In genomic region chr2:108612514-108613183, GRCh38 we compare ENCODE assay signal across 9 cellular contexts.
DNase-seq lines count a peak whose midpoint lies in the region; ATAC-seq and TF ChIP-seq lines count a peak whose summit lies in the region.
"Had no signal": no experiment of that assay in that cellular context is flagged by ENCODE, and none has a peak within 500 bp of the region (broad histone marks: within the 10 kb centered on the region; RNA-seq: fewer than 3 reads in every experiment).

No MANE protein-coding gene starts in this region.

- TF ChIP-seq POLR2A in GM18505 (IDR thresholded peaks at IDR 0.05; ENCODE audit: borderline replicate concordance, extremely low read depth, insufficient read depth, insufficient read length), result no peak

- no peaks in the 10 kb centered on the region for H3K27me3 Mint-ChIP-seq in stimulated activated memory B cell treated with anti-CD40 and anti-IgM and Interleukin-4, amounts not matched to agents 10 μg/mL and 1 μg/mL and 100 μg/mL, for 72 hours

- peak overlapping the region; percentile 98 for H3K27ac Mint-ChIP-seq in stimulated activated memory B cell treated with anti-CD40 and anti-IgM and Interleukin-4, amounts not matched to agents 10 μg/mL and 1 μg/mL and 100 μg/mL, for 72 hours

- peaks cover 17% of the 10 kb centered on the region for H3K36me3 Mint-ChIP-seq in stimulated activated memory B cell treated with anti-CD40 and anti-IgM and Interleukin-4, amounts not matched to agents 10 μg/mL and 1 μg/mL and 100 μg/mL, for 72 hours

- H3K4me1 Mint-ChIP-seq in stimulated activated memory B cell treated with anti-CD40 and anti-IgM and Interleukin-4, amounts not matched to agents 10 μg/mL and 1 μg/mL and 100 μg/mL, for 72 hours, result peaks cover 87% of the 10 kb centered on the region

- ATAC-seq in GM18505 (IDR thresholded peaks at IDR 0.05; ENCODE audit: unreplicated experiment) (peak; percentile 75), HG02759 (IDR thresholded peaks at IDR 0.05; ENCODE audit: unreplicated experiment) (peak; percentile 82), esophagus mucosa (peak; percentile 63), omental fat pad (ENCODE audit: low FRiP score) (no peak)
- ATAC-seq in stimulated activated memory B cell treated with anti-CD40 and anti-IgM and Interleukin-4, amounts not matched to agents 10 μg/mL and 1 μg/mL and 100 μg/mL, for 72 hours, result peak; percentile 93

- peak overlapping the region; percentile 68 for H3K4me3 Mint-ChIP-seq in stimulated activated memory B cell treated with anti-CD40 and anti-IgM and Interleukin-4, amounts not matched to agents 10 μg/mL and 1 μg/mL and 100 μg/mL, for 72 hours

- DNase-seq in omental fat pad (ENCODE audit: low spot score), result no peak
- DNase-seq in dedifferentiated amniotic fluid mesenchymal stem cell (ENCODE audit: extremely low spot score), result no peak
- DNase-seq in dermis blood vessel endothelial cell, result no peak

- H3K27ac ChIP-seq in VCaP, result peak overlapping the region; percentile 97
- H3K27ac ChIP-seq: HL-60 had no signal

- TF ChIP-seq CTCF in VCaP (conservative IDR thresholded peaks at IDR 0.05), result no peak
- TF ChIP-seq CTCF in omental fat pad (IDR thresholded peaks at IDR 0.05), result no peak

- H3K9me3 Mint-ChIP-seq in stimulated activated memory B cell treated with anti-CD40 and anti-IgM and Interleukin-4, amounts not matched to agents 10 μg/mL and 1 μg/mL and 100 μg/mL, for 72 hours, result no peaks in the 10 kb centered on the region
